Comparison of ENCODE assay signal across 1 cellular context in genomic region chr5:177458122-177458681, GRCh38.
TF ChIP-seq lines count a peak whose summit lies in the region.

No MANE protein-coding gene starts in this region.

TF ChIP-seq in K562, 482 proteins besides CTCF, POLR2A, EP300 and RAD21:
- TF ChIP-seq TOE1 (IDR thresholded peaks at IDR 0.05; ENCODE audit: borderline replicate concordance) (no peak), TOE1 (CRISPR knock-in tag; IDR thresholded peaks at IDR 0.05; ENCODE audit: borderline replicate concordance, low read depth) (no peak), YBX1 (IDR thresholded peaks at IDR 0.05) (no peak), RBFOX2 (IDR thresholded peaks at IDR 0.05; ENCODE audit: low read depth, low read length) (peak; percentile 9; the same call in 1 of the 2 replicates)
